ENCODE assay signal across 16 cellular contexts in the genomic region with DNA sequence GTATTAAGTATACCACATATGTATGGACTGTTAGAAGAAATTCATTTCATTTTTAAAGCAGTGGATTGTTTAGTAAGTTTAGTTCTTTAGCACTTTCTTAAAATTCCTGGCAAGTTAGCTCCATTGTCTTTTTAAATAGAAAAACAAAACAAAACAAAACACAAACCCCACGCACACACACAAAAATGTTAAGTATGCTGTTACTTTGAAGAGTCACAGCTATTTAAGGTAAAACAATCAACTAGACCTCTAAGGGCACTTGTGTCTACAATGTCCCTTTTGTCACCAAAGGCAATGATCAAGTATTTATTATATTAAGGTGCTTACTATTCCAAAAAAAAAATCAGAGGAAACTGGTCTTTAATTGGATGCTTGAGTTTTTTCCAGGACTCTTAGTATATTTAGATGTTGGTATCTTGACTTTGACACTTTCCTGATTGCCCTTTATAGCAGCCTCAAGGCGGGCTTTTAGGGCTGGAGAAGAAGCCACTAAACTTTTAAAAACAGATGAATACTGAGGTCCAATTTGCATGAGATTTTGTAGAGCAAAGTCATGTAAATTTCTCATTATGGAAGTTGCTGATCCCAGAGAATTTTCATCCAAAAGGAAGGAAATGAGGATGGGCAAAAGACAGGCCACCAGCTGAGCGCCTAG.
"Had no signal": no experiment of that assay in that cellular context is flagged by ENCODE, and none has a peak within 500 bp of the region (broad histone marks: within the 10 kb centered on the region; RNA-seq: fewer than 3 reads in every experiment).

No MANE protein-coding gene starts in this region.

- H3K4me1 ChIP-seq: esophagus muscularis mucosa, lower lobe of right lung, sigmoid colon, upper lobe of left lung had no signal

- H3K4me3 ChIP-seq: esophagus muscularis mucosa, lower lobe of right lung, neural progenitor cell, sigmoid colon, upper lobe of left lung had no signal

- H3K27me3 ChIP-seq: esophagus muscularis mucosa, neural progenitor cell, sigmoid colon, upper lobe of left lung had no signal

- H3K36me3 ChIP-seq: neural progenitor cell had no signal

- H3K4me1 Mint-ChIP-seq: activated naive CD8-positive, alpha-beta T cell treated with anti-CD3 and anti-CD28 coated beads, Interleukin-2, amount 50 U/mL, for 24 hours; activated T-helper 17 cell treated with anti-CD3 and anti-CD28 coated beads, Interleukin-2, amount 50 U/mL, for 72 hours; neural progenitor cell; stimulated activated naive CD8-positive, alpha-beta T cell treated with anti-CD3 and anti-CD28 coated beads, Interleukin-15, amount 100 ng/mL, for 72 hours had no signal

- FAIRE-seq: endometrium had no signal

- H3K9me3 ChIP-seq: esophagus muscularis mucosa, lower lobe of right lung, sigmoid colon, upper lobe of left lung had no signal

- H3K4me2 ChIP-seq: neural progenitor cell had no signal

- H3K27ac ChIP-seq: esophagus muscularis mucosa, lower lobe of right lung, neural progenitor cell, sigmoid colon, upper lobe of left lung, VCaP had no signal

- H3K9me3 Mint-ChIP-seq: activated naive CD8-positive, alpha-beta T cell treated with anti-CD3 and anti-CD28 coated beads, Interleukin-2, amount 50 U/mL, for 24 hours; activated T-helper 17 cell treated with anti-CD3 and anti-CD28 coated beads, Interleukin-2, amount 50 U/mL, for 72 hours; neural progenitor cell; stimulated activated naive CD8-positive, alpha-beta T cell treated with anti-CD3 and anti-CD28 coated beads, Interleukin-15, amount 100 ng/mL, for 72 hours had no signal

- DNase-seq: activated CD4-positive, alpha-beta T cell treated with anti-CD3 and anti-CD28 coated beads, Interleukin-2, amount 50 U/mL, for 48 hours; activated naive CD4-positive, alpha-beta T cell treated with Interleukin-2 at 50 U/mL for 16 hours; activated naive CD8-positive, alpha-beta T cell treated with anti-CD3 and anti-CD28 coated beads, Interleukin-2, amount 50 U/mL, for 24 hours; aorta; hippocampal formation; lower lobe of right lung; sigmoid colon; stimulated activated CD4-positive, alpha-beta T cell treated with anti-CD3 and anti-CD28 coated beads, Interleukin-1b, Interleukin-23, amount 100 ng/mL, for 48 hours; stimulated activated naive CD8-positive, alpha-beta T cell treated with anti-CD3 and anti-CD28 coated beads, Interleukin-15, amount 100 ng/mL, for 72 hours; T1000; upper lobe of left lung had no signal

- H3K9ac ChIP-seq: neural progenitor cell had no signal

- H3K4me3 Mint-ChIP-seq: activated naive CD8-positive, alpha-beta T cell treated with anti-CD3 and anti-CD28 coated beads, Interleukin-2, amount 50 U/mL, for 24 hours; activated T-helper 17 cell treated with anti-CD3 and anti-CD28 coated beads, Interleukin-2, amount 50 U/mL, for 72 hours; neural progenitor cell; stimulated activated naive CD8-positive, alpha-beta T cell treated with anti-CD3 and anti-CD28 coated beads, Interleukin-15, amount 100 ng/mL, for 72 hours had no signal

- H3K27me3 Mint-ChIP-seq: activated naive CD8-positive, alpha-beta T cell treated with anti-CD3 and anti-CD28 coated beads, Interleukin-2, amount 50 U/mL, for 24 hours; activated T-helper 17 cell treated with anti-CD3 and anti-CD28 coated beads, Interleukin-2, amount 50 U/mL, for 72 hours; stimulated activated naive CD8-positive, alpha-beta T cell treated with anti-CD3 and anti-CD28 coated beads, Interleukin-15, amount 100 ng/mL, for 72 hours had no signal

- H2AFZ ChIP-seq: neural progenitor cell had no signal

- H3K27ac Mint-ChIP-seq: activated naive CD8-positive, alpha-beta T cell treated with anti-CD3 and anti-CD28 coated beads, Interleukin-2, amount 50 U/mL, for 24 hours; activated T-helper 17 cell treated with anti-CD3 and anti-CD28 coated beads, Interleukin-2, amount 50 U/mL, for 72 hours; neural progenitor cell; stimulated activated naive CD8-positive, alpha-beta T cell treated with anti-CD3 and anti-CD28 coated beads, Interleukin-15, amount 100 ng/mL, for 72 hours had no signal
